ENCODE assay signal across 8 cellular contexts in the genomic region with DNA sequence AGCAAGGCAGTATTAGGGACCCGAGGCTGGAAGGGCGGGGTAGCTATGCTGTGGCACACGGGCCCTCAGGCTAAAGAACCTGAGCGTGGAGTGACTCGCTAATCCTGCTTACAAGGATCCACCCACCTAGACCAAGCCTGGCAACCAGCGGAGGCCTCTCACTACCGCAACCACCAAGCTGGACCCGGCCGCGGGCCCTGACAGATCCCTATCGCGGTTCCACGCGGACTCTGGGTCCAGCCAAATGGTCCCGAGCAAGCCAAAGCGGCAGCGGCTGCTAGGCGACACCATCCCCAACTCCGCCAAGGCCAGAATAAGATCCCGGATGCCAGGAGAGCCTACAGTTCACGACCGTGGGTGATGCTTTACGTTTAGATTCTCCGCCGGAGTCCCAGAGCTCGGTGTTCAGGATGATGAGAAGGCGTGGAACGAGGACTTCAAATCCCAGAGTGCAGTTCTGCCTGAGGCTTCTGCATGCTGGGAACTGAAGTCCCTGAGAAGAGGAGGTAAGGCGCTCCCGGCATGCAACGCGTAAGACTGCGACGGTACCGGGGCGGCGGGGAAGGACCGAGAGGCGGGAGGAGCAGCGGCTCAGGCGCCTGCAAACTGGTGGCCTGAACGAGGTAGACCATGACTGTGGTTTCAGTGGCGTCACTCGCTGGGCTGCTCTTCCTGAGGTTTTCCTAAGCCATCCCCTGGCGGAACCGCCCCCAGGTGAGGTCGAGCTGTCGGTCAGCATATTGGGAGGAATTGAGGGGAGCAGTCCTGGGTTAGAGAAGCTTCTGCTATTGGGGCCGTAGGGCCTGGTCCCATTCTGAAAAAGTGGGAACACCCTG. TPM values are rescaled to one million over a fixed set of nuclear protein-coding genes. Genes with fewer than 3 reads are reported as not detected.
DNase-seq lines count a peak whose midpoint lies in the region; ATAC-seq and TF ChIP-seq lines count a peak whose summit lies in the region.

Gene CEP290, minus strand, starts transcription at position 315 of the 836 bp plus-strand sequence. CDS start 781 bp downstream, outside the sequence.
Gene TMTC3, plus strand, starts transcription at position 534 of the 836 bp plus-strand sequence. CDS start 6,009 bp downstream, outside the sequence.

- no peaks in the 10 kb centered on the region for H3K27me3 ChIP-seq in spleen (replicated peaks in 1 of 7)

- TF ChIP-seq CTCF in AG10803 (conservative IDR thresholded peaks at IDR 0.05; ENCODE audit: low read length), result no peak
- TF ChIP-seq CTCF in spleen (IDR thresholded peaks at IDR 0.05 in 8 of 11, conservative IDR thresholded peaks at IDR 0.05 in 3 of 11), result peak in 1 of 11 experiments; percentile 9

- peak in 1 of 3 donors; percentile 40 for TF ChIP-seq POLR2A in spleen (IDR thresholded peaks at IDR 0.05)

- peaks cover 6 to 53% (median 26%) of the 10 kb centered on the region in 6 donors for H3K4me1 ChIP-seq in spleen

- 0 to 1% (median 0%) methylated on average over 37 to 49 of the region's 49 CpGs for whole genome bisulfite sequencing in spleen, 5 donors

- peaks cover 0 to 27% (median 0%) of the 10 kb centered on the region in 6 donors for H3K36me3 ChIP-seq in spleen

- peak; percentile 95 for ATAC-seq in GM19035 (IDR thresholded peaks at IDR 0.05; ENCODE audit: unreplicated experiment)
- peak; percentile 94 for ATAC-seq in HG03342 (IDR thresholded peaks at IDR 0.05; ENCODE audit: unreplicated experiment)

- H3K9me3 ChIP-seq in spleen, result no peaks in the 10 kb centered on the region

- peak within 1 kb of the TSS; percentile 73 to 86 (median 80) for H3K27ac ChIP-seq in spleen

- peak within 1 kb of the TSS; percentile 91 for H3K4me3 ChIP-seq in AG10803 (ENCODE audit: low read length)
- peak within 1 kb of the TSS; percentile 59 to 95 (median 69) for H3K4me3 ChIP-seq in spleen

- intact Hi-C loops in spleen (cut with DNase I; ENCODE audit: low total_unique reads), result no loop called here

- DNase-seq in AG10803 (ENCODE audit: low read depth) (peak; percentile 100), NCI-H345 treated with DMSO at 0.1 percent for 48 hours (lab: John Stamatoyannopoulos, UW; ENCODE audit: unreplicated experiment) (peak; percentile 98), cerebellar cortex (ENCODE audit: low spot score) (peak; percentile 100), iris pigment epithelial cell (ENCODE audit: low read depth) (peak; percentile 100), spleen (peak; percentile 99)
- DNase-seq in activated CD4-positive, CD25-positive, alpha-beta regulatory T cell treated with anti-CD3 and anti-CD28 coated beads, Interleukin-2, amount 50 U/mL, for 16 hours (ENCODE audit: low read depth, low spot score), result peak; percentile 88

RNA-seq across cellular contexts. Expression of gene CEP290, which starts in this region (rescaled TPM):
- 10 to 100 TPM; 13.8 to 27.1 (median 15.7) TPM for total RNA-seq in spleen
- polyA plus RNA-seq in spleen, result 1 to 10 TPM; 4.2 to 4.9 (median 4.6) TPM

RNA-seq across cellular contexts. Expression of gene TMTC3, which starts in this region (rescaled TPM):
- total RNA-seq in spleen, result 10 to 100 TPM in 5 of 7 donors, 1 to 10 TPM in 2; 9.9 to 14.5 (median 11.6) TPM
- polyA plus RNA-seq in spleen, result 1 to 10 TPM; 1.5 to 1.8 (median 1.8) TPM

Comparison
In these comparisons a context has a peak if more than half of its experiments do, and no peak if none do; other contexts are left out.
1. Peak in every context shown above with its lines: DNase-seq, ATAC-seq, H3K4me3 ChIP-seq and H3K27ac ChIP-seq.